8 cellular contexts compared by ENCODE assay signal in genomic region chr19:18328340-18329034, GRCh38. TPM values are rescaled to one million over a fixed set of nuclear protein-coding genes. Genes with fewer than 3 reads are reported as not detected.
DNase-seq lines count a peak whose midpoint lies in the region; TF ChIP-seq lines count a peak whose summit lies in the region.

No MANE protein-coding gene starts in this region.

- intact Hi-C loops in stomach (cut with DNase I; ENCODE audit: low total_unique reads): loop anchor here (5.0 kb wide), 1 partner anchor 51 kb away; no protein-coding TSS in a partner anchor

- WGBS in stomach, 5 donors: 0 to 6% (median 2%) methylated on average over 9 of the region's 9 CpGs

- no peaks in the 10 kb centered on the region for H3K36me3 ChIP-seq in DOHH2 (ENCODE audit: control insufficient read depth, low read length)
- no peaks in the 10 kb centered on the region for H3K36me3 ChIP-seq in neural cell (ENCODE audit: insufficient read depth, low read length)
- H3K36me3 ChIP-seq in stomach: no peaks in the 10 kb centered on the region

- TF ChIP-seq CTCF in DOHH2 (IDR thresholded peaks at IDR 0.05; ENCODE audit: low read depth, low read length, poor library complexity, severe bottlenecking) (peak; percentile 85), LNCaP clone FGC (IDR thresholded peaks at IDR 0.05; ENCODE audit: control insufficient read depth, extremely low read depth, insufficient read depth) (peak; percentile 63), neural cell (IDR thresholded peaks at IDR 0.05; ENCODE audit: poor library complexity, severe bottlenecking) (peak; percentile 95), stomach (IDR thresholded peaks at IDR 0.05) (peak in 6 of 7 experiments; percentile 85 to 100 (median 94))

- peak overlapping the region; percentile 73 for H3K4me2 ChIP-seq in DOHH2 (ENCODE audit: low read length)
- H3K4me2 ChIP-seq in neural cell (ENCODE audit: low read length): peak overlapping the region; percentile 16

- DNase-seq in GOT3 (lab: John Stamatoyannopoulos, UW) (peak; percentile 77), LNCaP clone FGC (ENCODE audit: low read depth) (peak; percentile 92), RPMI8226 (peak; percentile 91), fibroblast of the conjunctiva (ENCODE audit: low read depth) (peak; percentile 97), stomach (peak; percentile 94)
- peak; percentile 72 for DNase-seq in activated T-helper 9 cell treated with anti-CD3 and anti-CD28 coated beads, Interleukin-2, amount 50 U/mL, for 16 hours (ENCODE audit: low read depth)

- H3K27ac ChIP-seq in DOHH2 (ENCODE audit: low read depth, low read length) (no peak overlapping the region), neural cell (ENCODE audit: low read length) (peak overlapping the region; percentile 18), stomach (peak overlapping the region; percentile 66 to 79 (median 77))

- no peak for TF ChIP-seq EP300 in neural cell (conservative IDR thresholded peaks at IDR 0.05; ENCODE audit: poor library complexity, severe bottlenecking)
- no peak for TF ChIP-seq EP300 in stomach (IDR thresholded peaks at IDR 0.05)

- no peaks in the 10 kb centered on the region for H4K20me1 ChIP-seq in DOHH2 (ENCODE audit: control insufficient read depth, insufficient read depth, low read depth, low read length)
- no peaks in the 10 kb centered on the region for H4K20me1 ChIP-seq in neural cell (ENCODE audit: insufficient read depth)

- TF ChIP-seq RAD21 in neural cell (conservative IDR thresholded peaks at IDR 0.05): peak; percentile 86

- H3K27me3 ChIP-seq in DOHH2 (ENCODE audit: control insufficient read depth, low read length) (peaks cover 16% of the 10 kb centered on the region), neural cell (ENCODE audit: insufficient read depth, low read depth, low read length) (no peaks in the 10 kb centered on the region), stomach (no peaks in the 10 kb centered on the region)

- H3F3A ChIP-seq in DOHH2 (ENCODE audit: control insufficient read depth, insufficient read depth) (peaks cover 12% of the 10 kb centered on the region), neural cell (ENCODE audit: insufficient read depth, low read length, poor library complexity, severe bottlenecking) (no peaks in the 10 kb centered on the region)

- no peak for TF ChIP-seq POLR2A in stomach (IDR thresholded peaks at IDR 0.05)

- H3K9me3 ChIP-seq in DOHH2 (ENCODE audit: control insufficient read depth, insufficient read depth, low read length) (no peaks in the 10 kb centered on the region), neural cell (ENCODE audit: low read length) (no peaks in the 10 kb centered on the region), stomach (no peaks in the 10 kb centered on the region)

- H2AFZ ChIP-seq in neural cell (ENCODE audit: low read depth, low read length): no peak overlapping the region

- peak overlapping the region; percentile 24 for H3K9ac ChIP-seq in neural cell (ENCODE audit: low read length)

- H3K79me2 ChIP-seq in DOHH2 (ENCODE audit: control insufficient read depth, low read length) (0 out of 2 replicates have a peak, but pooled peaks cover 2% of the 10 kb centered on the region), neural cell (replicated peaks; ENCODE audit: insufficient read depth, low read length) (no peaks in the 10 kb centered on the region)

- H3K4me1 ChIP-seq in DOHH2 (ENCODE audit: control insufficient read depth, low read length) (peaks cover 29% of the 10 kb centered on the region), stomach (peaks cover 18 to 27% (median 19%) of the 10 kb centered on the region in 4 donors)

- H3K4me3 ChIP-seq in DOHH2 (ENCODE audit: low read length): peak overlapping the region; percentile 64
- H3K4me3 ChIP-seq in LNCaP clone FGC (ENCODE audit: low read depth, low read length): peak overlapping the region; percentile 57
- H3K4me3 ChIP-seq in neural cell (ENCODE audit: low read length): peak overlapping the region; percentile 60
- H3K4me3 ChIP-seq in stomach: peak overlapping the region; percentile 15 to 32 (median 25)

- H3K9me2 ChIP-seq in DOHH2 (replicated peaks; ENCODE audit: control insufficient read depth, low read length) (no peaks in the 10 kb centered on the region), neural cell (ENCODE audit: insufficient read depth, low read length) (no peaks in the 10 kb centered on the region)

TF ChIP-seq in neural cell, 6 proteins besides CTCF, POLR2A, EP300 and RAD21:
- TF ChIP-seq TAF1 (IDR thresholded peaks at IDR 0.05; ENCODE audit: low read depth) (no peak), MXI1 (conservative IDR thresholded peaks at IDR 0.05; ENCODE audit: poor library complexity, severe bottlenecking) (peak; percentile 40), SMC3 (conservative IDR thresholded peaks at IDR 0.05; ENCODE audit: poor library complexity) (peak; percentile 90)

RNA-seq across cellular contexts. Expression of gene LSM4, which starts 5.6 kb away (rescaled TPM):
- polyA plus RNA-seq in neural cell (382 and 410 TPM in 2 replicates), stomach (100 to 1,000 TPM; 114 to 181 (median 173) TPM)
- 127 and 138 TPM in 2 replicates for polyA minus RNA-seq in neural cell
- total RNA-seq in stomach: 100 to 1,000 TPM in 2 of 5 donors, 10 to 100 TPM in 3; 24.1 to 185 (median 98.6) TPM

RNA-seq across cellular contexts. Expression of gene PGPEP1, which starts 11.9 kb away (rescaled TPM):
- polyA plus RNA-seq in neural cell: 5.9 and 10.9 TPM in 2 replicates
- polyA minus RNA-seq in neural cell: 14.1 and 16.6 TPM in 2 replicates
- total RNA-seq in stomach: 10 to 100 TPM in 4 of 5 donors, 1 to 10 TPM in 1; 8.0 to 58.9 (median 22.9) TPM
- polyA plus RNA-seq in stomach: 10 to 100 TPM in 2 of 3 donors, 1 to 10 TPM in 1; 8.4 to 40.0 (median 31.8) TPM

RNA-seq across cellular contexts. Expression of gene JUND, which starts 47.1 kb away (rescaled TPM):
- polyA plus RNA-seq in neural cell (94.9 and 134 TPM in 2 replicates), stomach (100 to 1,000 TPM in 2 of 3 donors, 10 to 100 TPM in 1; 78.6 to 272 (median 102) TPM)
- polyA minus RNA-seq in neural cell: 150 and 167 TPM in 2 replicates
- 1,000 to 10,000 TPM in 2 of 5 donors, 100 to 1,000 TPM in 3; 118 to 1,659 (median 737) TPM for total RNA-seq in stomach

RNA-seq across cellular contexts. Expression of gene IQCN, which starts 54.2 kb away (rescaled TPM):
- 2.5 and 3.7 TPM in 2 replicates for polyA plus RNA-seq in neural cell
- 2.7 and 4.3 TPM in 2 replicates for polyA minus RNA-seq in neural cell
- 10 to 100 TPM in 1 of 5 donors, 1 to 10 TPM in 3, not detected in 1; 2.4 to 35.7 (median 4.0) TPM for total RNA-seq in stomach
- polyA plus RNA-seq in stomach: 1 to 10 TPM; 1.4 to 2.7 (median 2.6) TPM

RNA-seq across cellular contexts. Expression of gene GDF15, which starts 57.5 kb away (rescaled TPM):
- polyA plus RNA-seq in neural cell: 1.6 TPM in 1 of 2 replicates, not detected in the other
- polyA minus RNA-seq in neural cell: not detected in 2 replicates
- 100 to 1,000 TPM in 1 of 5 donors, 10 to 100 TPM in 4; 17.3 to 102 (median 46.9) TPM for total RNA-seq in stomach
- 100 to 1,000 TPM in 1 of 3 donors, 10 to 100 TPM in 2; 14.2 to 134 (median 44.5) TPM for polyA plus RNA-seq in stomach
